Comparison of ENCODE assay signal across 14 cellular contexts in genomic region chr13:25469179-25469545, GRCh38.
A peak's percentile ranks its signal among the peaks of the same experiment; 100 is the strongest.
DNase-seq lines count a peak whose midpoint lies in the region; ATAC-seq, FAIRE-seq and TF ChIP-seq lines count a peak whose summit lies in the region.
"Had no signal": no experiment of that assay in that cellular context is flagged by ENCODE, and none has a peak within 500 bp of the region (broad histone marks: within the 10 kb centered on the region; RNA-seq: fewer than 3 reads in every experiment).

No MANE protein-coding gene starts in this region.

- no peak for FAIRE-seq in A549 (lab: Jason Lieb, UNC)

- TF ChIP-seq EP300 in A549 (IDR thresholded peaks at IDR 0.05) (no peak), stomach (IDR thresholded peaks at IDR 0.05) (no peak)

- H3K9ac ChIP-seq in HUES6 (ENCODE audit: low read length) (no peak overlapping the region), mesenchymal stem cell (ENCODE audit: low read length) (no peak overlapping the region)

- H2BK120ac ChIP-seq in mesenchymal stem cell (ENCODE audit: low read depth, low read length), result no peak overlapping the region

- in situ Hi-C loops in brain microvascular endothelial cell (cut with HindIII; ENCODE audit: low pct_ligation_motif_present, low sequenced_read_pairs), result no loop called here

- no peak overlapping the region for H3K14ac ChIP-seq in mesenchymal stem cell (ENCODE audit: low read length in 2 of 2)

- TF ChIP-seq POLR2A in A549 (IDR thresholded peaks at IDR 0.05; ENCODE audit: low read length) (no peak), stomach (IDR thresholded peaks at IDR 0.05) (no peak)

- no peaks in the 10 kb centered on the region for H3K9me3 ChIP-seq in A549
- no peaks in the 10 kb centered on the region for H3K9me3 ChIP-seq in HUES6 (ENCODE audit: control insufficient read depth, insufficient read depth, low read depth, low read length)
- no peaks in the 10 kb centered on the region for H3K9me3 ChIP-seq in mesenchymal stem cell (ENCODE audit: control insufficient read depth, low read length)
- H3K9me3 ChIP-seq in stomach, result peaks cover 0 to 7% (median 2%) of the 10 kb centered on the region in 4 donors
- H3K9me3 ChIP-seq: esophagus muscularis mucosa, prostate gland had no signal

- DNase-seq in A549 (ENCODE audit: low read depth in 1 of 2, low spot score in 1 of 2) (no peak), brain microvascular endothelial cell (no peak), mesenchymal stem cell (no peak), stomach (no peak), activated T-cell treated with anti-CD3 and anti-CD28 coated beads for 4 hours (no peak), amniotic stem cell (lab: John Stamatoyannopoulos, UW) (no peak)
- no peak for DNase-seq in stimulated activated CD4-positive, alpha-beta T cell treated with anti-CD3 and anti-CD28 coated beads, Interleukin-15, amount 100 ng/mL, for 24 hours
- DNase-seq: KBM-7, NCI-H1417 treated with DMSO at 0.1 percent for 48 hours had no signal

- no peak overlapping the region for H4K91ac ChIP-seq in mesenchymal stem cell (ENCODE audit: low read length)

- H3K36me3 ChIP-seq in HUES6 (ENCODE audit: control insufficient read depth, insufficient read depth, low read length) (no peaks in the 10 kb centered on the region), brain microvascular endothelial cell (replicated peaks) (no peaks in the 10 kb centered on the region), mesenchymal stem cell (ENCODE audit: control insufficient read depth in 1 of 2, insufficient read depth in 2 of 2, low read depth in 1 of 2, low read length in 2 of 2) (no peaks in the 10 kb centered on the region), stomach (no peaks in the 10 kb centered on the region)
- H3K36me3 ChIP-seq: esophagus muscularis mucosa, prostate gland had no signal

- TF ChIP-seq CTCF in A549 (IDR thresholded peaks at IDR 0.05), result no peak
- TF ChIP-seq CTCF in brain microvascular endothelial cell (IDR thresholded peaks at IDR 0.05; ENCODE audit: low read depth, low read length, missing control alignments), result no peak
- TF ChIP-seq CTCF in stomach (IDR thresholded peaks at IDR 0.05), result no peak

- H3K18ac ChIP-seq in mesenchymal stem cell (ENCODE audit: low read depth in 1 of 2, low read length in 2 of 2), result no peak overlapping the region

- peak overlapping the region in 1 of 2 experiments; percentile 43 for H3K23ac ChIP-seq in mesenchymal stem cell (ENCODE audit: low read length in 2 of 2)

- no peak overlapping the region for H3K4ac ChIP-seq in mesenchymal stem cell (ENCODE audit: low read depth in 1 of 2, low read length in 2 of 2)

- H3K4me3 ChIP-seq in A549 (peak overlapping the region; percentile 40; the same call in 1 of the 3 replicates), HUES6 (ENCODE audit: low read depth, low read length) (peak overlapping the region; percentile 77), brain microvascular endothelial cell (ENCODE audit: low read depth, low read length) (peak overlapping the region; percentile 49), mesenchymal stem cell (ENCODE audit: insufficient read depth in 1 of 2, low read depth in 1 of 2, low read length in 2 of 2) (peak overlapping the region in 1 of 2 experiments; percentile 64), stomach (peak overlapping the region in 2 of 4 donors; percentile 24 to 26)
- H3K4me3 ChIP-seq: prostate gland had no signal

- H3K27ac ChIP-seq in A549 (no peak overlapping the region), HUES6 (ENCODE audit: low read depth, low read length) (no peak overlapping the region), brain microvascular endothelial cell (no peak overlapping the region), mesenchymal stem cell (ENCODE audit: low read length, poor library complexity, severe bottlenecking) (no peak overlapping the region), stomach (no peak overlapping the region)
- H3K27ac ChIP-seq: esophagus muscularis mucosa, prostate gland, RWPE1 had no signal

- H2BK5ac ChIP-seq in mesenchymal stem cell (ENCODE audit: low read depth, low read length, poor library complexity, severe bottlenecking), result no peak overlapping the region

- H4K8ac ChIP-seq in mesenchymal stem cell (ENCODE audit: low read length), result no peak overlapping the region

- H2BK15ac ChIP-seq in mesenchymal stem cell (ENCODE audit: low read depth, poor library complexity, severe bottlenecking), result no peak overlapping the region

- H2AFZ ChIP-seq in mesenchymal stem cell (ENCODE audit: low read depth, low read length), result no peak overlapping the region

- no peak overlapping the region for H2BK12ac ChIP-seq in mesenchymal stem cell (ENCODE audit: low read length in 2 of 2)

- H3K4me1 ChIP-seq in A549 (no peaks in the 10 kb centered on the region), HUES6 (ENCODE audit: control insufficient read depth, insufficient read depth, low read length) (peaks cover 7% of the 10 kb centered on the region), mesenchymal stem cell (ENCODE audit: control insufficient read depth, insufficient read depth, low read depth, low read length) (peaks cover 10% of the 10 kb centered on the region), stomach (peaks cover 0 to 9% (median 7%) of the 10 kb centered on the region in 4 donors)
- H3K4me1 ChIP-seq: prostate gland had no signal

- CTCF ChIA-PET in A549 (lab: Yijun Ruan, JAX), result no interaction called here

- no peak for TF ChIP-seq RAD21 in A549 (conservative IDR thresholded peaks at IDR 0.05 in 1 of 2, IDR thresholded peaks at IDR 0.05 in 1 of 2)

- intact Hi-C loops in stomach (cut with DNase I; ENCODE audit: low total_unique reads), result no loop called here

- ATAC-seq in A549, result no peak
- ATAC-seq: stimulated activated effector memory CD8-positive, alpha-beta T cell treated with anti-CD3 and anti-CD28 coated beads, Interleukin-12 subunit alpha, Interleukin-12 subunit beta, amount 100 ng/mL, for 72 hours had no signal

- H3K4me2 ChIP-seq in A549 (peak overlapping the region; percentile 75), mesenchymal stem cell (ENCODE audit: low read length, poor library complexity, severe bottlenecking) (peak overlapping the region; percentile 98)

- POLR2A ChIA-PET in A549 (lab: Yijun Ruan, JAX), result no interaction called here

- no peak overlapping the region for H2AK5ac ChIP-seq in mesenchymal stem cell (ENCODE audit: low read length, severe bottlenecking)

- peaks cover 49% of the 10 kb centered on the region for H3K27me3 ChIP-seq in HUES6 (ENCODE audit: control insufficient read depth, insufficient read depth, low read length)
- peaks cover 6% of the 10 kb centered on the region for H3K27me3 ChIP-seq in brain microvascular endothelial cell (replicated peaks)
- peaks cover 6 to 27% of the 10 kb centered on the region in 2 experiments for H3K27me3 ChIP-seq in mesenchymal stem cell (ENCODE audit: control insufficient read depth in 1 of 2, insufficient read depth in 1 of 2, low read length in 2 of 2)
- H3K27me3 ChIP-seq in stomach, result peaks cover 0 to 50% (median 16%) of the 10 kb centered on the region in 3 donors

- H3K79me1 ChIP-seq in mesenchymal stem cell (replicated peaks; ENCODE audit: low read length, poor library complexity, severe bottlenecking), result no peaks in the 10 kb centered on the region

- 45% methylated on average over 16 of the region's 20 CpGs for WGBS in A549 (ENCODE audit: missing lambda C conversion rate)
- 10% methylated on average over 20 of the region's 20 CpGs for WGBS in mesenchymal stem cell
- 8 to 15% (median 9%) methylated on average over 16 to 20 of the region's 20 CpGs for WGBS in stomach, 5 donors

TF ChIP-seq in A549, 52 proteins besides CTCF, POLR2A, EP300 and RAD21:
- TF ChIP-seq CEBPB (IDR thresholded peaks at IDR 0.05) (no peak), TP53 (CRISPR knock-in tag; IDR thresholded peaks at IDR 0.05) (no peak), ZNF302 (CRISPR knock-in tag; IDR thresholded peaks at IDR 0.05) (no peak), BHLHE40 (IDR thresholded peaks at IDR 0.05; ENCODE audit: low read depth, low read length) (no peak), POLR2AphosphoS2 (conservative IDR thresholded peaks at IDR 0.05; ENCODE audit: low read length) (no peak), EHMT2 (IDR thresholded peaks at IDR 0.05; ENCODE audit: low read depth) (no peak), ZC3H11A (IDR thresholded peaks at IDR 0.05) (no peak), PBX3 (IDR thresholded peaks at IDR 0.05) (no peak), HOXB13 (CRISPR knock-in tag; IDR thresholded peaks at IDR 0.05; ENCODE audit: low read depth) (no peak), FOSB (CRISPR knock-in tag; IDR thresholded peaks at IDR 0.05) (no peak), MYC (IDR thresholded peaks at IDR 0.05; ENCODE audit: borderline replicate concordance, low read length) (no peak)
- TF ChIP-seq, protein P1, sequence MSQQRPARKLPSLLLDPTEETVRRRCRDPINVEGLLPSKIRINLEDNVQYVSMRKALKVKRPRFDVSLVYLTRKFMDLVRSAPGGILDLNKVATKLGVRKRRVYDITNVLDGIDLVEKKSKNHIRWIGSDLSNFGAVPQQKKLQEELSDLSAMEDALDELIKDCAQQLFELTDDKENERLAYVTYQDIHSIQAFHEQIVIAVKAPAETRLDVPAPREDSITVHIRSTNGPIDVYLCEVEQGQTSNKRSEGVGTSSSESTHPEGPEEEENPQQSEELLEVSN (IDR thresholded peaks at IDR 0.05; ENCODE audit: borderline replicate concordance, low read depth), result no peak
